29 cellular contexts compared by ENCODE assay signal in genomic region chr20:46786566-46786965, GRCh38.
DNase-seq lines count a peak whose midpoint lies in the region; ATAC-seq and TF ChIP-seq lines count a peak whose summit lies in the region.
"Had no signal": no experiment of that assay in that cellular context is flagged by ENCODE, and none has a peak within 500 bp of the region (broad histone marks: within the 10 kb centered on the region; RNA-seq: fewer than 3 reads in every experiment).

No MANE protein-coding gene starts in this region.

- H2AK5ac ChIP-seq in IMR-90 (ENCODE audit: low read depth, low read length) (no peak overlapping the region), trophoblast cell (ENCODE audit: low read length) (peak overlapping the region; percentile 28)

- H3K4me1 ChIP-seq in IMR-90 (ENCODE audit: control insufficient read depth, insufficient read depth, low read length) (peaks cover 8% of the 10 kb centered on the region; the same call in 1 of the 2 replicates), trophoblast cell (ENCODE audit: control insufficient read depth in 1 of 2, insufficient read depth in 2 of 2, low read length in 2 of 2) (peaks cover 7% of the 10 kb centered on the region in 2 experiments)
- H3K4me1 ChIP-seq: A549, BE2C, BLaER1, Caco-2 had no signal

- ATAC-seq in IMR-90 (ENCODE audit: low read depth): no peak
- ATAC-seq: A549; CD8-positive, alpha-beta T cell had no signal

- H2BK120ac ChIP-seq in IMR-90 (ENCODE audit: low read depth, low read length): no peak overlapping the region
- no peak overlapping the region for H2BK120ac ChIP-seq in trophoblast cell (ENCODE audit: insufficient read depth, low read length, poor library complexity)

- no peak for DNase-seq in IMR-90
- DNase-seq in trophoblast cell: no peak
- no peak for DNase-seq in NCI-H2029 (lab: John Stamatoyannopoulos, UW)
- DNase-seq in DMS 273 (lab: John Stamatoyannopoulos, UW; ENCODE audit: unreplicated experiment): no peak
- DNase-seq: 8988T; ACHN; AML-193; BE2C; C1 segment of cervical spinal cord; Caco-2; Calu3; CD4-positive, alpha-beta memory T cell; CD4-positive, alpha-beta T cell; CD4-positive, CD25-positive, alpha-beta regulatory T cell; CD8-positive, alpha-beta memory T cell; CD8-positive, alpha-beta T cell; COR-L47; DMS 273 treated with DMSO at 0.1 percent for 48 hours; DMS153; DMS53; DMS79; DMS79 treated with DMSO at 0.1 percent for 48 hours; DND-41; EL had no signal

- no CpG with 5 or more reads among the region's 6 CpGs for WGBS in IMR-90 (ENCODE audit: extremely low coverage in 2 of 2, insufficient read length in 1 of 2), 2 experiments
- WGBS in trophoblast cell (ENCODE audit: extremely low coverage, insufficient coverage, insufficient read length): no CpG with 5 or more reads among the region's 6 CpGs

- BruUV-seq in IMR-90 (replicated peaks; lab: Mats Ljungman, UMichigan): no TSS peak

- H4K20me1 ChIP-seq in IMR-90 (ENCODE audit: insufficient read depth, low read length): no peaks in the 10 kb centered on the region
- H4K20me1 ChIP-seq: BLaER1; BLaER1 treated with 17β-estradiol and CSF1 and Interleukin-3, amounts not matched to agents 10 nM and 100 nM had no signal

- H3K9ac ChIP-seq in IMR-90 (ENCODE audit: low read depth, low read length): no peak overlapping the region
- H3K9ac ChIP-seq in trophoblast cell (ENCODE audit: low read length): no peak overlapping the region
- H3K9ac ChIP-seq: BLaER1; BLaER1 treated with 17β-estradiol and CSF1 and Interleukin-3, amounts not matched to agents 10 nM and 100 nM had no signal

- no peak overlapping the region for H3K56ac ChIP-seq in IMR-90 (ENCODE audit: extremely low read depth, insufficient read depth, low read length)

- no peak overlapping the region for H2BK12ac ChIP-seq in trophoblast cell (ENCODE audit: low read length)

- H3K27ac ChIP-seq in IMR-90 (ENCODE audit: insufficient read depth, low read length) (no peak overlapping the region), trophoblast cell (ENCODE audit: low read depth, low read length) (no peak overlapping the region)
- H3K27ac ChIP-seq: 22Rv1; A549; BLaER1; BLaER1 treated with 17β-estradiol and CSF1 and Interleukin-3, amounts not matched to agents 10 nM and 100 nM; C4-2B had no signal

- H3K14ac ChIP-seq in IMR-90 (replicated peaks; ENCODE audit: low read depth, low read length) (no peak overlapping the region), trophoblast cell (ENCODE audit: low read length) (no peak overlapping the region)

- dilution Hi-C loops in IMR-90 (cut with HindIII; ENCODE audit: low sequenced_read_pairs, unreplicated experiment): no loop called here

- H3K36me3 ChIP-seq in IMR-90 (ENCODE audit: control insufficient read depth, insufficient read depth, low read length) (no peaks in the 10 kb centered on the region), trophoblast cell (ENCODE audit: control insufficient read depth in 1 of 2, insufficient read depth in 2 of 2, low read length in 2 of 2) (no peaks in the 10 kb centered on the region)
- H3K36me3 ChIP-seq: BE2C; BLaER1; BLaER1 treated with 17β-estradiol and CSF1 and Interleukin-3, amounts not matched to agents 10 nM and 100 nM had no signal

- intact Hi-C loops in IMR-90 (cut with micrococcal nuclease): no loop called here

- H2BK20ac ChIP-seq in IMR-90 (ENCODE audit: low read depth, low read length): no peak overlapping the region

- peaks cover 15% of the 10 kb centered on the region; the same call in 1 of the 2 replicates for H3K27me3 ChIP-seq in IMR-90 (ENCODE audit: control insufficient read depth, insufficient read depth, low read length)
- no peaks in the 10 kb centered on the region for H3K27me3 ChIP-seq in trophoblast cell (ENCODE audit: insufficient read depth, low read length)
- H3K27me3 ChIP-seq: BE2C; BLaER1; BLaER1 treated with 17β-estradiol and CSF1 and Interleukin-3, amounts not matched to agents 10 nM and 100 nM had no signal

- no peak for TF ChIP-seq POLR2A in IMR-90 (IDR thresholded peaks at IDR 0.05; ENCODE audit: low read depth, low read length)

- no peak for TF ChIP-seq CTCF in IMR-90 (conservative IDR thresholded peaks at IDR 0.05; ENCODE audit: low read depth, low read length)

- H4K91ac ChIP-seq in IMR-90 (ENCODE audit: insufficient read depth, low read depth, low read length): peak overlapping the region; percentile 11; the same call in 1 of the 2 replicates
- H4K91ac ChIP-seq in trophoblast cell (ENCODE audit: low read depth, low read length): no peak overlapping the region

- H3K9me3 ChIP-seq in IMR-90 (ENCODE audit: control insufficient read depth, insufficient read depth, low read length) (no peaks in the 10 kb centered on the region), trophoblast cell (ENCODE audit: insufficient read depth, low read depth, low read length) (peaks cover 3% of the 10 kb centered on the region)
- H3K9me3 ChIP-seq: A549; BE2C; BLaER1; BLaER1 treated with 17β-estradiol and CSF1 and Interleukin-3, amounts not matched to agents 10 nM and 100 nM had no signal

- H3K9me1 ChIP-seq in IMR-90 (ENCODE audit: insufficient read depth, low read length): no peaks in the 10 kb centered on the region; the same call in 1 of the 2 replicates

- H4K8ac ChIP-seq in IMR-90 (ENCODE audit: low read depth in 2 of 2, low read length in 2 of 2) (no peak overlapping the region), trophoblast cell (ENCODE audit: low read depth, low read length) (no peak overlapping the region)

- H3K4ac ChIP-seq in IMR-90 (ENCODE audit: low read depth, low read length) (no peak overlapping the region), trophoblast cell (ENCODE audit: low read depth, low read length) (no peak overlapping the region)

- H3K4me2 ChIP-seq in IMR-90 (ENCODE audit: low read depth, low read length) (no peak overlapping the region), trophoblast cell (ENCODE audit: low read length) (no peak overlapping the region)
- H3K4me2 ChIP-seq: A549; BLaER1; BLaER1 treated with 17β-estradiol and CSF1 and Interleukin-3, amounts not matched to agents 10 nM and 100 nM had no signal

- no peak overlapping the region for H4K12ac ChIP-seq in trophoblast cell (ENCODE audit: low read depth, low read length)

- POLR2A ChIA-PET in IMR-90 (lab: Charles Lee; ENCODE audit: unreplicated experiment): no interaction called here

- no peak overlapping the region for H3K4me3 ChIP-seq in IMR-90 (ENCODE audit: insufficient read depth, low read depth, low read length)
- no peak overlapping the region for H3K4me3 ChIP-seq in trophoblast cell (ENCODE audit: low read depth, low read length)
- H3K4me3 ChIP-seq: A549; BLaER1; BLaER1 treated with 17β-estradiol and CSF1 and Interleukin-3, amounts not matched to agents 10 nM and 100 nM had no signal

- no peak overlapping the region for H2BK15ac ChIP-seq in IMR-90 (ENCODE audit: low read depth, low read length)

- H3K23ac ChIP-seq in IMR-90 (ENCODE audit: low read depth, low read length) (no peak overlapping the region), trophoblast cell (ENCODE audit: low read length) (no peak overlapping the region)

- H3K18ac ChIP-seq in IMR-90 (ENCODE audit: low read depth, low read length): no peak overlapping the region
- no peak overlapping the region for H3K18ac ChIP-seq in trophoblast cell (ENCODE audit: low read length)

- no peaks in the 10 kb centered on the region for H3K79me2 ChIP-seq in trophoblast cell (ENCODE audit: control insufficient read depth, insufficient read depth, low read length, poor library complexity)

- H4K5ac ChIP-seq in IMR-90 (ENCODE audit: low read depth, low read length): no peak overlapping the region

- in situ Hi-C loops in IMR-90 (cut with MboI; ENCODE audit: low sequenced_read_pairs): no loop called here

- no peak for TF ChIP-seq RAD21 in IMR-90 (IDR thresholded peaks at IDR 0.05; ENCODE audit: low read length)

- no peaks in the 10 kb centered on the region for H3K79me1 ChIP-seq in IMR-90 (ENCODE audit: low read depth in 1 of 2, low read length in 2 of 2)
- H3K79me1 ChIP-seq in trophoblast cell (ENCODE audit: low read length): no peaks in the 10 kb centered on the region

- H2AK9ac ChIP-seq in IMR-90 (replicated peaks; ENCODE audit: low read depth, low read length, poor library complexity): no peak overlapping the region

- CTCF ChIA-PET in IMR-90 (lab: Yijun Ruan, JAX): no interaction called here

- H2BK5ac ChIP-seq in IMR-90 (ENCODE audit: low read depth, low read length, poor library complexity, severe bottlenecking): no peak overlapping the region
- no peak overlapping the region for H2BK5ac ChIP-seq in trophoblast cell (ENCODE audit: low read depth, low read length, poor library complexity)

- H2AFZ ChIP-seq in IMR-90 (replicated peaks; ENCODE audit: low read length, poor library complexity) (peak overlapping the region; percentile 60), trophoblast cell (ENCODE audit: insufficient read depth, low read length, poor library complexity) (no peak overlapping the region)

TF ChIP-seq in IMR-90, 13 proteins besides CTCF, POLR2A, EP300 and RAD21 (continues in another document):
- TF ChIP-seq RCOR1 (IDR thresholded peaks at IDR 0.05; ENCODE audit: insufficient replicate concordance, low read length) (no peak), FOS (IDR thresholded peaks at IDR 0.05; ENCODE audit: low read depth, low read length) (no peak), CHD1 (IDR thresholded peaks at IDR 0.05; ENCODE audit: low read depth, low read length) (no peak), SMC3 (IDR thresholded peaks at IDR 0.05; ENCODE audit: low read depth, low read length) (no peak), MAFK (IDR thresholded peaks at IDR 0.05; ENCODE audit: low read depth, low read length) (no peak), RFX5 (IDR thresholded peaks at IDR 0.05; ENCODE audit: low read depth, low read length) (no peak), NFE2L2 (IDR thresholded peaks at IDR 0.05; ENCODE audit: low read depth, low read length) (no peak), ELK1 (IDR thresholded peaks at IDR 0.05; ENCODE audit: borderline replicate concordance, low read depth, low read length) (no peak), MXI1 (IDR thresholded peaks at IDR 0.05; ENCODE audit: borderline replicate concordance, low read depth, low read length) (no peak), BHLHE40 (IDR thresholded peaks at IDR 0.05; ENCODE audit: low read depth, low read length) (no peak), MAZ (IDR thresholded peaks at IDR 0.05; ENCODE audit: borderline replicate concordance, low read depth, low read length) (no peak)
